Comparison of ENCODE assay signal across 8 cellular contexts in genomic region chr15:55498109-55498938, GRCh38. TPM values are rescaled to one million over a fixed set of nuclear protein-coding genes. Genes with fewer than 3 reads are reported as not detected.
DNase-seq lines count a peak whose midpoint lies in the region; TF ChIP-seq lines count a peak whose summit lies in the region.
"Not testable (repeated sequence)": the region's sequence is repeated elsewhere in the genome, so short reads cannot be mapped to it uniquely, and the experiment has no call there.

No MANE protein-coding gene starts in this region.

- peaks cover 20% of the 10 kb centered on the region for H3F3A ChIP-seq in neural progenitor cell (ENCODE audit: low read depth)

- H3K9ac ChIP-seq in ES-I3 (ENCODE audit: low read depth, low read length): peak overlapping the region; percentile 61; the same call in 1 of the 2 replicates
- H3K9ac ChIP-seq in neural progenitor cell: not testable (repeated sequence)

- H3K36me3 Mint-ChIP-seq in neural progenitor cell; stimulated activated naive CD8-positive, alpha-beta T cell treated with anti-CD3 and anti-CD28 coated beads, Interleukin-15, Interleukin-2, amounts not matched to agents 100 ng/mL and 50 ng/mL, for 24 hours (ENCODE audit: low read depth): not testable (repeated sequence)

- H3K4me3 ChIP-seq in H7 (ENCODE audit: insufficient read depth, low read depth, low read length): peak overlapping the region; percentile 57
- peak overlapping the region; percentile 65 for H3K4me3 ChIP-seq in neural progenitor cell

- TF ChIP-seq CTCF in neural progenitor cell (IDR thresholded peaks at IDR 0.05): not testable (repeated sequence)

- H3K4me1 ChIP-seq in ES-I3 (ENCODE audit: insufficient read depth, low read length); neural progenitor cell: not testable (repeated sequence)

- H3K36me3 ChIP-seq in ES-I3 (ENCODE audit: insufficient read depth, low read length); H7 (replicated peaks; ENCODE audit: control insufficient read depth, insufficient read depth, low read length); neural progenitor cell: not testable (repeated sequence)

- H3K79me2 ChIP-seq in neural progenitor cell (ENCODE audit: low read depth): not testable (repeated sequence)

- peak overlapping the region; percentile 42 for H3K27ac Mint-ChIP-seq in neural progenitor cell
- peak overlapping the region; percentile 65 for H3K27ac Mint-ChIP-seq in stimulated activated naive CD8-positive, alpha-beta T cell treated with anti-CD3 and anti-CD28 coated beads, Interleukin-15, Interleukin-2, amounts not matched to agents 100 ng/mL and 50 ng/mL, for 24 hours

- not testable (repeated sequence) for H3K9me3 Mint-ChIP-seq in neural progenitor cell; stimulated activated naive CD8-positive, alpha-beta T cell treated with anti-CD3 and anti-CD28 coated beads, Interleukin-15, Interleukin-2, amounts not matched to agents 100 ng/mL and 50 ng/mL, for 24 hours

- H3K27me3 ChIP-seq in H7 (ENCODE audit: control insufficient read depth, insufficient read depth, low read length); neural progenitor cell: not testable (repeated sequence)

- not testable (repeated sequence) for H3K27ac ChIP-seq in neural progenitor cell

- not testable (repeated sequence) for H3K27me3 Mint-ChIP-seq in neural progenitor cell (ENCODE audit: insufficient read depth, low read depth); stimulated activated naive CD8-positive, alpha-beta T cell treated with anti-CD3 and anti-CD28 coated beads, Interleukin-15, Interleukin-2, amounts not matched to agents 100 ng/mL and 50 ng/mL, for 24 hours

- H2AFZ ChIP-seq in neural progenitor cell (replicated peaks): peak overlapping the region; percentile 69

- DNase-seq in H7 (peak; percentile 84), LoVo (ENCODE audit: low spot score) (peak; percentile 91), SIG-M5 (lab: John Stamatoyannopoulos, UW) (peak; percentile 32), activated gamma-delta T cell treated with Interleukin-2 at 50 U/mL for 16 hours (peak; percentile 58), foreskin melanocyte (peak; percentile 82), neural progenitor cell (ENCODE audit: low spot score) (peak; percentile 91)

- not testable (repeated sequence) for H3K9me3 ChIP-seq in ES-I3 (ENCODE audit: control insufficient read depth, insufficient read depth, low read length); neural progenitor cell (ENCODE audit: low read depth)

- H3K4me3 Mint-ChIP-seq in neural progenitor cell: peak overlapping the region; percentile 94
- peak overlapping the region; percentile 80 for H3K4me3 Mint-ChIP-seq in stimulated activated naive CD8-positive, alpha-beta T cell treated with anti-CD3 and anti-CD28 coated beads, Interleukin-15, Interleukin-2, amounts not matched to agents 100 ng/mL and 50 ng/mL, for 24 hours

- H4K20me1 ChIP-seq in neural progenitor cell (ENCODE audit: low read depth): not testable (repeated sequence)

- peaks cover 10% of the 10 kb centered on the region for H3K4me1 Mint-ChIP-seq in neural progenitor cell
- H3K4me1 Mint-ChIP-seq in stimulated activated naive CD8-positive, alpha-beta T cell treated with anti-CD3 and anti-CD28 coated beads, Interleukin-15, Interleukin-2, amounts not matched to agents 100 ng/mL and 50 ng/mL, for 24 hours (ENCODE audit: low read depth): peaks cover 22% of the 10 kb centered on the region

- H3K4me2 ChIP-seq in neural progenitor cell: peak overlapping the region; percentile 94

RNA-seq across cellular contexts. Expression of gene DNAAF4, which starts 9.7 kb away (rescaled TPM):
- 0.48 and 1.1 TPM in 2 replicates for total RNA-seq in H7 (2014; rRNA removed; shearing (Covaris generic))
- 5.7 and 10.0 TPM in 2 replicates for total RNA-seq in neural progenitor cell (ENCODE audit: low replicate concordance)

Comparison
In these comparisons a context has a peak if more than half of its experiments do, and no peak if none do; other contexts are left out.
1. DNase-seq: peak in every context shown above with its lines; median percentile 91 in LoVo; 91 in neural progenitor cell; 84 in H7; 82 in foreskin melanocyte; 58 in activated gamma-delta T cell treated with Interleukin-2 at 50 U/mL for 16 hours; 32 in SIG-M5.